ENCODE assay signal across 25 cellular contexts in genomic region chr3:167709690-167710089, GRCh38. TPM values are rescaled to one million over a fixed set of nuclear protein-coding genes. Genes with fewer than 3 reads are reported as not detected.
"Had no signal": no experiment of that assay in that cellular context is flagged by ENCODE, and none has a peak within 500 bp of the region (broad histone marks: within the 10 kb centered on the region; RNA-seq: fewer than 3 reads in every experiment).

No MANE protein-coding gene starts in this region.

- DNase-seq: dermis blood vessel endothelial cell; effector memory CD4-positive, alpha-beta T cell; head of caudate nucleus; left ventricle myocardium superior; mesendoderm; midbrain; stimulated activated CD4-positive, alpha-beta T cell treated with anti-CD3 and anti-CD28 coated beads, Interleukin-12 subunit alpha, Interleukin-12 subunit beta, amount 100 ng/mL, for 4 hours; stimulated activated CD4-positive, alpha-beta T cell treated with anti-CD3 and anti-CD28 coated beads, Interleukin-1b, Interleukin-23, amount 100 ng/mL, for 48 hours; stimulated activated CD4-positive, alpha-beta T cell treated with anti-CD3 and anti-CD28 coated beads, Interleukin-4, amount 100 ng/mL, for 24 hours; upper lobe of left lung had no signal

- H3K9me3 ChIP-seq: prostate gland, right atrium auricular region, thoracic aorta, tibial nerve, upper lobe of left lung had no signal

- H3K27ac Mint-ChIP-seq: neural progenitor cell; stimulated activated memory B cell treated with anti-CD40 and anti-IgM and Interleukin-4, amounts not matched to agents 10 μg/mL and 1 μg/mL and 100 μg/mL, for 72 hours; stimulated activated naive CD8-positive, alpha-beta T cell treated with anti-CD3 and anti-CD28 coated beads, Interleukin-15, Interleukin-2, amounts not matched to agents 100 ng/mL and 50 ng/mL, for 24 hours had no signal

- H3K36me3 ChIP-seq: prostate gland had no signal

- H3K27me3 ChIP-seq: neural progenitor cell, right atrium auricular region, tibial nerve, upper lobe of left lung had no signal

- H3K4me1 Mint-ChIP-seq: neural progenitor cell had no signal

- H3K27ac ChIP-seq: coronary artery, neural progenitor cell, parathyroid adenoma, prostate gland, right atrium auricular region, thoracic aorta, tibial nerve, upper lobe of left lung had no signal

- ATAC-seq: left ventricle myocardium superior; naive thymus-derived CD4-positive, alpha-beta T cell; sciatic nerve; stimulated activated memory B cell treated with anti-CD40 and anti-IgM and Interleukin-4, amounts not matched to agents 10 μg/mL and 1 μg/mL and 100 μg/mL, for 72 hours had no signal

- H3K4me3 ChIP-seq: coronary artery, lung, neural progenitor cell, prostate gland, right atrium auricular region, smooth muscle cell, thoracic aorta, tibial nerve, upper lobe of left lung had no signal

- H3K4me1 ChIP-seq: neural progenitor cell, parathyroid adenoma, prostate gland, right atrium auricular region, upper lobe of left lung had no signal

- H3K4me3 Mint-ChIP-seq: naive thymus-derived CD4-positive, alpha-beta T cell; nephron; neural progenitor cell; stimulated activated memory B cell treated with anti-CD40 and anti-IgM and Interleukin-4, amounts not matched to agents 10 μg/mL and 1 μg/mL and 100 μg/mL, for 72 hours; stimulated activated naive CD8-positive, alpha-beta T cell treated with anti-CD3 and anti-CD28 coated beads, Interleukin-15, Interleukin-2, amounts not matched to agents 100 ng/mL and 50 ng/mL, for 24 hours had no signal

- H3K9ac ChIP-seq: neural progenitor cell, parathyroid adenoma had no signal

- H3K9me3 Mint-ChIP-seq: stimulated activated memory B cell treated with anti-CD40 and anti-IgM and Interleukin-4, amounts not matched to agents 10 μg/mL and 1 μg/mL and 100 μg/mL, for 72 hours; stimulated activated naive CD8-positive, alpha-beta T cell treated with anti-CD3 and anti-CD28 coated beads, Interleukin-15, Interleukin-2, amounts not matched to agents 100 ng/mL and 50 ng/mL, for 24 hours had no signal

- H3K27me3 Mint-ChIP-seq: naive thymus-derived CD4-positive, alpha-beta T cell; stimulated activated memory B cell treated with anti-CD40 and anti-IgM and Interleukin-4, amounts not matched to agents 10 μg/mL and 1 μg/mL and 100 μg/mL, for 72 hours; stimulated activated naive CD8-positive, alpha-beta T cell treated with anti-CD3 and anti-CD28 coated beads, Interleukin-15, Interleukin-2, amounts not matched to agents 100 ng/mL and 50 ng/mL, for 24 hours had no signal

RNA-seq across cellular contexts. Expression of gene WDR49, which starts 55.9 kb away (rescaled TPM):
- polyA plus RNA-seq: keratinocyte; naive thymus-derived CD4-positive, alpha-beta T cell; smooth muscle cell had no signal
